16 cellular contexts compared by ENCODE assay signal in genomic region chr9:89502038-89502601, GRCh38. TPM values are rescaled to one million over a fixed set of nuclear protein-coding genes. Genes with fewer than 3 reads are reported as not detected.
DNase-seq lines count a peak whose midpoint lies in the region; ATAC-seq and TF ChIP-seq lines count a peak whose summit lies in the region.
"Had no signal": no experiment of that assay in that cellular context is flagged by ENCODE, and none has a peak within 500 bp of the region (broad histone marks: within the 10 kb centered on the region; RNA-seq: fewer than 3 reads in every experiment).

No MANE protein-coding gene starts in this region.

- CTCF ChIA-PET in naive thymus-derived CD4-positive, alpha-beta T cell (lab: Charles Lee) = interaction anchor here (0.9 to 3.4 kb wide), 6 partner anchors 9 to 73 kb away, joined by 3 to 21 read pairs (median 4); no protein-coding TSS in a partner anchor

- peak; percentile 80 for ATAC-seq in naive thymus-derived CD4-positive, alpha-beta T cell
- no peak for ATAC-seq in GM21825 (IDR thresholded peaks at IDR 0.05; ENCODE audit: unreplicated experiment)

- H3K4me3 Mint-ChIP-seq in activated T-cell treated with anti-CD3 and anti-CD28 coated beads, Interleukin-2, amount 50 U/mL, for 24 hours = peak overlapping the region; percentile 6
- peak overlapping the region; percentile 50 to 72 (median 63) for H3K4me3 Mint-ChIP-seq in naive thymus-derived CD4-positive, alpha-beta T cell
- no peak overlapping the region for H3K4me3 Mint-ChIP-seq in nephron progenitor cell

- peak; percentile 48 for DNase-seq in GF-D8 (lab: John Stamatoyannopoulos, UW)
- peak; percentile 47 for DNase-seq in NB4 (ENCODE audit: low read depth)
- peak; percentile 60 for DNase-seq in activated T-cell treated with anti-CD3 and anti-CD28 coated beads, Interleukin-2, amount 50 U/mL, for 24 hours
- DNase-seq in naive thymus-derived CD4-positive, alpha-beta T cell = peak in 8 of 9 donors; percentile 32 to 71 (median 61)
- no peak for DNase-seq in stimulated activated CD4-positive, alpha-beta T cell treated with anti-CD3 and anti-CD28 coated beads, Interleukin-2, amount 100 ng/mL, for 48 hours
- DNase-seq in nephron progenitor cell = no peak
- DNase-seq: amniotic stem cell; COR-L47; foreskin melanocyte; NCI-H1092 treated with DMSO at 0.1 percent for 48 hours; NCI-H446; stimulated activated CD4-positive, alpha-beta T cell treated with anti-CD3 and anti-CD28 coated beads, Interleukin-4, amount 100 ng/mL, for 1 hour; substantia nigra; WERI-Rb-1 had no signal

- H3K36me3 Mint-ChIP-seq in activated T-cell treated with anti-CD3 and anti-CD28 coated beads, Interleukin-2, amount 50 U/mL, for 24 hours (ENCODE audit: low read depth) = peaks cover under 1% of the 10 kb centered on the region
- H3K36me3 Mint-ChIP-seq in naive thymus-derived CD4-positive, alpha-beta T cell = peaks cover 0 to 3% (median under 1%) of the 10 kb centered on the region in 5 donors
- H3K36me3 Mint-ChIP-seq in nephron progenitor cell (ENCODE audit: low read depth) = no peaks in the 10 kb centered on the region

- no peak overlapping the region for H3K4me3 ChIP-seq in NB4 (ENCODE audit: low read depth, low read length)
- H3K4me3 ChIP-seq in naive thymus-derived CD4-positive, alpha-beta T cell (ENCODE audit: low read length) = peak overlapping the region; percentile 21

- H3K4me1 ChIP-seq in naive thymus-derived CD4-positive, alpha-beta T cell (ENCODE audit: control insufficient read depth in 2 of 2, insufficient read depth in 2 of 2, low read length in 2 of 2) = peaks cover 61 to 66% of the 10 kb centered on the region in 2 donors

- no peaks in the 10 kb centered on the region for H3K27me3 Mint-ChIP-seq in activated T-cell treated with anti-CD3 and anti-CD28 coated beads, Interleukin-2, amount 50 U/mL, for 24 hours
- no peaks in the 10 kb centered on the region for H3K27me3 Mint-ChIP-seq in naive thymus-derived CD4-positive, alpha-beta T cell
- no peaks in the 10 kb centered on the region for H3K27me3 Mint-ChIP-seq in nephron progenitor cell (ENCODE audit: low read depth, poor library complexity)

- TF ChIP-seq CTCF in NB4 (IDR thresholded peaks at IDR 0.05; ENCODE audit: low read depth, low read length) (no peak), nephron progenitor cell (IDR thresholded peaks at IDR 0.05) (no peak)

- H3K4me1 Mint-ChIP-seq in activated T-cell treated with anti-CD3 and anti-CD28 coated beads, Interleukin-2, amount 50 U/mL, for 24 hours (ENCODE audit: low read depth) = peaks cover 73% of the 10 kb centered on the region
- H3K4me1 Mint-ChIP-seq in naive thymus-derived CD4-positive, alpha-beta T cell = peaks cover 63 to 87% (median 80%) of the 10 kb centered on the region in 7 donors
- peaks cover 28% of the 10 kb centered on the region for H3K4me1 Mint-ChIP-seq in nephron progenitor cell

- intact Hi-C loops in naive thymus-derived CD4-positive, alpha-beta T cell (cut with micrococcal nuclease) = loop anchor here in 1 of 2 donors (1.0 kb wide), 3 partner anchors 9 to 47 kb away; no protein-coding TSS in a partner anchor

- no peaks in the 10 kb centered on the region for H3K27me3 ChIP-seq in naive thymus-derived CD4-positive, alpha-beta T cell (ENCODE audit: control insufficient read depth in 2 of 2, insufficient read depth in 2 of 2, low read length in 2 of 2)

- POLR2A ChIA-PET in naive thymus-derived CD4-positive, alpha-beta T cell (lab: Charles Lee) = interaction anchor here (1.0 to 5.8 kb wide), 19 partner anchors 9 to 51 kb away, joined by 3 to 31 read pairs (median 9); no protein-coding TSS in a partner anchor

- H3K27ac Mint-ChIP-seq in activated T-cell treated with anti-CD3 and anti-CD28 coated beads, Interleukin-2, amount 50 U/mL, for 24 hours = peak overlapping the region; percentile 69
- H3K27ac Mint-ChIP-seq in naive thymus-derived CD4-positive, alpha-beta T cell = peak overlapping the region; percentile 76 to 94 (median 89)
- no peak overlapping the region for H3K27ac Mint-ChIP-seq in nephron progenitor cell

- no peak for TF ChIP-seq POLR2A in NB4 (IDR thresholded peaks at IDR 0.05; ENCODE audit: extremely low read depth, insufficient read length)

- peaks cover 0 to 4% (median 0%) of the 10 kb centered on the region in 3 experiments for H3K36me3 ChIP-seq in naive thymus-derived CD4-positive, alpha-beta T cell (ENCODE audit: control insufficient read depth in 2 of 3, insufficient read depth in 3 of 3, low read length in 3 of 3)
- H3K36me3 ChIP-seq: WERI-Rb-1 had no signal

- H3K9me3 Mint-ChIP-seq in activated T-cell treated with anti-CD3 and anti-CD28 coated beads, Interleukin-2, amount 50 U/mL, for 24 hours = no peaks in the 10 kb centered on the region
- H3K9me3 Mint-ChIP-seq in naive thymus-derived CD4-positive, alpha-beta T cell = peaks cover 0 to 2% (median 0%) of the 10 kb centered on the region in 11 donors
- no peaks in the 10 kb centered on the region for H3K9me3 Mint-ChIP-seq in nephron progenitor cell

- H3K9me3 ChIP-seq in naive thymus-derived CD4-positive, alpha-beta T cell (ENCODE audit: control insufficient read depth in 2 of 3, low read length in 3 of 3) = no peaks in the 10 kb centered on the region

- H3K27ac ChIP-seq in naive thymus-derived CD4-positive, alpha-beta T cell (ENCODE audit: low read depth, low read length) = peak overlapping the region; percentile 65
- H3K27ac ChIP-seq: RWPE1, WERI-Rb-1 had no signal

RNA-seq across cellular contexts. Expression of gene SEMA4D, which starts 4.2 kb away (rescaled TPM):
- total RNA-seq in naive thymus-derived CD4-positive, alpha-beta T cell = 100 to 1,000 TPM; 389 to 465 (median 460) TPM
- polyA plus RNA-seq in naive thymus-derived CD4-positive, alpha-beta T cell = 100 to 1,000 TPM; 114 to 268 TPM

Comparison
In these comparisons a context has a peak if more than half of its experiments do, and no peak if none do; other contexts are left out.
1. DNase-seq: peak in GF-D8 (single experiment), NB4 (single experiment), activated T-cell treated with anti-CD3 and anti-CD28 coated beads, Interleukin-2, amount 50 U/mL, for 24 hours (single experiment) and naive thymus-derived CD4-positive, alpha-beta T cell (8 of 9); none in stimulated activated CD4-positive, alpha-beta T cell treated with anti-CD3 and anti-CD28 coated beads, Interleukin-2, amount 100 ng/mL, for 48 hours (0 of 2) and nephron progenitor cell (single experiment).